ENCODE assay signal across 9 cellular contexts in genomic region chr3:115692887-115693524, GRCh38.
DNase-seq lines count a peak whose midpoint lies in the region; ATAC-seq and TF ChIP-seq lines count a peak whose summit lies in the region.
"Had no signal": no experiment of that assay in that cellular context is flagged by ENCODE, and none has a peak within 500 bp of the region (broad histone marks: within the 10 kb centered on the region; RNA-seq: fewer than 3 reads in every experiment).

No MANE protein-coding gene starts in this region.

- H3K4me3 Mint-ChIP-seq in Calu3 (ENCODE audit: low read depth, unreplicated experiment) (no peak overlapping the region), endodermal cell (no peak overlapping the region)
- H3K4me3 Mint-ChIP-seq in activated CD8-positive, alpha-beta T cell treated with anti-CD3 and anti-CD28 coated beads, Interleukin-2, amount 10 ng/mL, durations not matched to agents 7 days and 5 days: no peak overlapping the region
- H3K4me3 Mint-ChIP-seq: dendritic cell treated with granulocyte-macrophage colony-stimulating factor and Interleukin-4, amounts not matched to agents 40 ng/mL and 50 ng/mL, for 4 days had no signal

- H3K4me1 Mint-ChIP-seq in Calu3 (ENCODE audit: low read depth, unreplicated experiment): peaks cover 12% of the 10 kb centered on the region
- peaks cover 3% of the 10 kb centered on the region for H3K4me1 Mint-ChIP-seq in activated CD8-positive, alpha-beta T cell treated with anti-CD3 and anti-CD28 coated beads, Interleukin-2, amount 10 ng/mL, durations not matched to agents 7 days and 5 days (ENCODE audit: low read depth)
- H3K4me1 Mint-ChIP-seq in endodermal cell: peaks cover 1% of the 10 kb centered on the region

- H3K36me3 ChIP-seq in endodermal cell (ENCODE audit: control insufficient read depth, insufficient read depth, low read length): no peaks in the 10 kb centered on the region

- no peaks in the 10 kb centered on the region for H3K4me1 ChIP-seq in endodermal cell (ENCODE audit: control insufficient read depth, insufficient read depth, low read length)

- no peaks in the 10 kb centered on the region for H3K9me3 Mint-ChIP-seq in Calu3 (ENCODE audit: low read depth, unreplicated experiment)
- H3K9me3 Mint-ChIP-seq in activated CD8-positive, alpha-beta T cell treated with anti-CD3 and anti-CD28 coated beads, Interleukin-2, amount 10 ng/mL, durations not matched to agents 7 days and 5 days (ENCODE audit: insufficient read depth): no peaks in the 10 kb centered on the region
- no peaks in the 10 kb centered on the region for H3K9me3 Mint-ChIP-seq in endodermal cell
- H3K9me3 Mint-ChIP-seq: dendritic cell treated with granulocyte-macrophage colony-stimulating factor and Interleukin-4, amounts not matched to agents 40 ng/mL and 50 ng/mL, for 4 days had no signal

- H3K9me3 ChIP-seq in endodermal cell (ENCODE audit: control insufficient read depth, low read length): no peaks in the 10 kb centered on the region

- POLR2A ChIA-PET in activated CD8-positive, alpha-beta T cell treated with anti-CD3 and anti-CD28 coated beads, Interleukin-2, amount 10 ng/mL, durations not matched to agents 7 days and 5 days (lab: Charles Lee): no interaction called here

- no peak overlapping the region for H3K27ac Mint-ChIP-seq in Calu3 (ENCODE audit: unreplicated experiment)
- H3K27ac Mint-ChIP-seq in activated CD8-positive, alpha-beta T cell treated with anti-CD3 and anti-CD28 coated beads, Interleukin-2, amount 10 ng/mL, durations not matched to agents 7 days and 5 days: no peak overlapping the region
- no peak overlapping the region for H3K27ac Mint-ChIP-seq in endodermal cell
- H3K27ac Mint-ChIP-seq: dendritic cell treated with granulocyte-macrophage colony-stimulating factor and Interleukin-4, amounts not matched to agents 40 ng/mL and 50 ng/mL, for 4 days had no signal

- DNase-seq in Calu3 (peak; percentile 82), GM20000 (ENCODE audit: low spot score) (peak; percentile 75), NCI-H748 treated with DMSO at 0.1 percent for 48 hours (lab: John Stamatoyannopoulos, UW) (peak; percentile 71), endodermal cell (peak; percentile 95), mucosa of gallbladder (ENCODE audit: low spot score) (peak; percentile 77)
- DNase-seq in activated CD8-positive, alpha-beta T cell treated with anti-CD3 and anti-CD28 coated beads, Interleukin-2, amount 10 ng/mL, durations not matched to agents 7 days and 5 days: peak; percentile 74
- peak; percentile 78 for DNase-seq in stimulated activated CD8-positive, alpha-beta memory T cell treated with anti-CD3 and anti-CD28 coated beads, Interleukin-4, amount 100 ng/mL, for 48 hours

- H3K4me3 ChIP-seq in endodermal cell (ENCODE audit: low read length): no peak overlapping the region

- no peaks in the 10 kb centered on the region for H3K27me3 ChIP-seq in endodermal cell (ENCODE audit: control insufficient read depth, insufficient read depth, low read length, poor library complexity, severe bottlenecking)

- WGBS in endodermal cell (ENCODE audit: insufficient coverage in 1 of 2, insufficient read length in 1 of 2), 2 experiments: 12 to 29% methylated on average over 5 to 8 of the region's 8 CpGs

- TF ChIP-seq CTCF in Calu3 (IDR thresholded peaks at IDR 0.05; ENCODE audit: unreplicated experiment): peak; percentile 63
- TF ChIP-seq CTCF in GM20000 (IDR thresholded peaks at IDR 0.05; ENCODE audit: extremely low read depth, missing control alignments): peak; percentile 61
- peak; percentile 91 for TF ChIP-seq CTCF in endodermal cell (conservative IDR thresholded peaks at IDR 0.05)

- ATAC-seq in HG03575 (IDR thresholded peaks at IDR 0.05; ENCODE audit: extremely low read depth, insufficient number of reproducible peaks, low FRiP score, unreplicated experiment): peak; percentile 76
- ATAC-seq in activated CD8-positive, alpha-beta T cell treated with anti-CD3 and anti-CD28 coated beads, Interleukin-2, amount 10 ng/mL, durations not matched to agents 7 days and 5 days: peak; percentile 84

- CTCF ChIA-PET in Calu3 (lab: Charles Lee): interaction anchor here (0.6 to 1.2 kb wide), 5 partner anchors 91 to 524 kb away, joined by 3 to 4 read pairs (median 4); no protein-coding TSS in a partner anchor
- CTCF ChIA-PET in activated CD8-positive, alpha-beta T cell treated with anti-CD3 and anti-CD28 coated beads, Interleukin-2, amount 10 ng/mL, durations not matched to agents 7 days and 5 days (lab: Charles Lee): interaction anchor here (0.6 to 2.2 kb wide), 16 partner anchors 8 to 866 kb away, joined by 3 to 14 read pairs (median 4); no protein-coding TSS in a partner anchor

- BruUV-seq in Calu3 (replicated peaks; lab: Mats Ljungman, UMichigan): no TSS peak

- H3K27me3 Mint-ChIP-seq in Calu3 (ENCODE audit: unreplicated experiment) (no peaks in the 10 kb centered on the region), endodermal cell (ENCODE audit: insufficient read depth) (no peaks in the 10 kb centered on the region)
- peaks cover 13% of the 10 kb centered on the region for H3K27me3 Mint-ChIP-seq in activated CD8-positive, alpha-beta T cell treated with anti-CD3 and anti-CD28 coated beads, Interleukin-2, amount 10 ng/mL, durations not matched to agents 7 days and 5 days (ENCODE audit: low read depth)

- H3K36me3 Mint-ChIP-seq in Calu3 (ENCODE audit: insufficient read depth, unreplicated experiment) (no peaks in the 10 kb centered on the region), endodermal cell (ENCODE audit: low read depth) (no peaks in the 10 kb centered on the region)
- H3K36me3 Mint-ChIP-seq in activated CD8-positive, alpha-beta T cell treated with anti-CD3 and anti-CD28 coated beads, Interleukin-2, amount 10 ng/mL, durations not matched to agents 7 days and 5 days (ENCODE audit: low read depth): no peaks in the 10 kb centered on the region

- H3K9ac ChIP-seq in endodermal cell (ENCODE audit: extremely low read depth, low read length, poor library complexity, severe bottlenecking): no peak overlapping the region

- peak overlapping the region; percentile 61 for H3K27ac ChIP-seq in endodermal cell (ENCODE audit: low read depth, low read length)

- intact Hi-C loops in Calu3 (cut with micrococcal nuclease; ENCODE audit: unreplicated experiment): loop anchor here (1.0 to 10.0 kb wide), 4 partner anchors 92 to 600 kb away; no protein-coding TSS in a partner anchor
